ENCODE assay signal across 34 cellular contexts in genomic region chr5:133685402-133686018, GRCh38.
"Had no signal": no experiment of that assay in that cellular context is flagged by ENCODE, and none has a peak within 500 bp of the region (broad histone marks: within the 10 kb centered on the region; RNA-seq: fewer than 3 reads in every experiment).

No MANE protein-coding gene starts in this region.

- H3K36me3 ChIP-seq: cardiac muscle cell, gastroesophageal sphincter, neutrophil, right lobe of liver had no signal

- H3K4me3 Mint-ChIP-seq: activated CD8-positive, alpha-beta T cell treated with anti-CD3 and anti-CD28 coated beads for 36 hours; activated T-cell treated with anti-CD3 and anti-CD28 coated beads, Interleukin-2, amount 50 U/mL, for 4 hours; activated T-helper 17 cell treated with anti-CD3 and anti-CD28 coated beads, Interleukin-2, amount 50 U/mL, for 72 hours; effector memory CD8-positive, alpha-beta T cell; mesothelial cell of epicardium; naive B cell; nephron progenitor cell; T-helper 17 cell; WTC11 had no signal

- H3K27ac ChIP-seq: body of pancreas, cardiac muscle cell, gastroesophageal sphincter, neutrophil, right lobe of liver, testis had no signal

- H3K4me1 Mint-ChIP-seq: activated T-helper 17 cell treated with anti-CD3 and anti-CD28 coated beads, Interleukin-2, amount 50 U/mL, for 72 hours; mesothelial cell of epicardium; T-helper 17 cell had no signal

- FAIRE-seq: kidney, small intestine, urothelium cell line had no signal

- DNase-seq: activated CD4-positive, alpha-beta T cell treated with anti-CD3 and anti-CD28 coated beads for 1 hour; activated CD4-positive, alpha-beta T cell treated with anti-CD3 and anti-CD28 coated beads, Interleukin-2, amount 50 U/mL, for 1 hour; activated CD8-positive, alpha-beta T cell treated with anti-CD3 and anti-CD28 coated beads for 36 hours; activated gamma-delta T cell treated with Interleukin-2 at 50 U/mL for 16 hours; activated naive CD4-positive, alpha-beta T cell treated with anti-CD3 and anti-CD28 coated beads, Interleukin-2, amount 50 U/mL, for 16 hours; activated T-cell treated with anti-CD3 and anti-CD28 coated beads, Interleukin-2, amount 50 U/mL, for 4 hours; body of pancreas; cerebellar nuclear complex; cortex of kidney; effector memory CD8-positive, alpha-beta T cell; erythroblast; head of caudate nucleus; hippocampal formation; kidney; left colon; mammary epithelial cell; naive B cell; nephron progenitor cell; right lobe of liver; small intestine; stimulated activated CD4-positive, alpha-beta T cell treated with anti-CD3 and anti-CD28 coated beads, Interleukin-15, amount 100 ng/mL, for 24 hours; stimulated activated CD4-positive, alpha-beta T cell treated with anti-CD3 and anti-CD28 coated beads, Interleukin-2, amount 100 ng/mL, for 24 hours; stimulated activated naive CD4-positive, alpha-beta T cell; T-helper 17 cell; T1000; testis; trophoblast cell had no signal

- H3K36me3 Mint-ChIP-seq: mesothelial cell of epicardium, naive B cell, WTC11 had no signal

- ATAC-seq: activated CD8-positive, alpha-beta T cell treated with anti-CD3 and anti-CD28 coated beads for 36 hours; activated T-cell treated with anti-CD3 and anti-CD28 coated beads, Interleukin-2, amount 50 U/mL, for 4 hours; activated T-helper 17 cell treated with anti-CD3 and anti-CD28 coated beads, Interleukin-2, amount 50 U/mL, for 72 hours; body of pancreas; effector memory CD8-positive, alpha-beta T cell; gastroesophageal sphincter; left colon; right lobe of liver; T-helper 17 cell; WTC11 had no signal

- H3K27ac Mint-ChIP-seq: activated CD8-positive, alpha-beta T cell treated with anti-CD3 and anti-CD28 coated beads for 36 hours; activated T-helper 17 cell treated with anti-CD3 and anti-CD28 coated beads, Interleukin-2, amount 50 U/mL, for 72 hours; effector memory CD8-positive, alpha-beta T cell; mesothelial cell of epicardium; naive B cell; nephron progenitor cell; T-helper 17 cell; WTC11 had no signal

- H3K9me3 ChIP-seq: body of pancreas, gastroesophageal sphincter, neutrophil, right lobe of liver, testis had no signal

- H3K27me3 ChIP-seq: body of pancreas, right lobe of liver, testis had no signal

- H3K4me3 ChIP-seq: body of pancreas, cardiac muscle cell, gastroesophageal sphincter, right lobe of liver, testis had no signal

- H3K4me1 ChIP-seq: body of pancreas, gastroesophageal sphincter, right lobe of liver, testis had no signal

- H3K9me3 Mint-ChIP-seq: activated CD8-positive, alpha-beta T cell treated with anti-CD3 and anti-CD28 coated beads for 36 hours; activated T-cell treated with anti-CD3 and anti-CD28 coated beads, Interleukin-2, amount 50 U/mL, for 4 hours; activated T-helper 17 cell treated with anti-CD3 and anti-CD28 coated beads, Interleukin-2, amount 50 U/mL, for 72 hours; effector memory CD8-positive, alpha-beta T cell; mesothelial cell of epicardium; naive B cell; nephron progenitor cell; WTC11 had no signal
